Comparison of ENCODE assay signal across 8 cellular contexts in genomic region chr16:67807148-67807682, GRCh38. TPM values are rescaled to one million over a fixed set of nuclear protein-coding genes. Genes with fewer than 3 reads are reported as not detected.
DNase-seq lines count a peak whose midpoint lies in the region; ATAC-seq and TF ChIP-seq lines count a peak whose summit lies in the region.

No MANE protein-coding gene starts in this region.

- no peaks in the 10 kb centered on the region; the same call in 1 of the 2 replicates for H4K20me1 ChIP-seq in SK-N-SH (ENCODE audit: insufficient read depth)

- TF ChIP-seq CTCF in SK-N-SH (IDR thresholded peaks at IDR 0.05) (peak; percentile 35), fibroblast of villous mesenchyme (IDR thresholded peaks at IDR 0.05; ENCODE audit: insufficient read depth, low read depth, low read length) (no peak)

- H3K4me2 ChIP-seq in SK-N-SH = peak overlapping the region; percentile 81

- TF ChIP-seq EP300 in SK-N-SH (IDR thresholded peaks at IDR 0.05; ENCODE audit: borderline replicate concordance in 1 of 2, low read depth in 1 of 2, low read length in 1 of 2) = no peak

- peak; percentile 17; the same call in 1 of the 2 replicates for TF ChIP-seq RAD21 in SK-N-SH (IDR thresholded peaks at IDR 0.05; ENCODE audit: low read length)

- H3K4me1 ChIP-seq in SK-N-SH (ENCODE audit: control insufficient read depth in 1 of 2, insufficient read depth in 2 of 2, low read depth in 1 of 2, low read length in 1 of 2) (peaks cover 0 to 11% of the 10 kb centered on the region in 2 experiments; a peak in 1 of 4 replicates), skeletal muscle tissue (ENCODE audit: control insufficient read depth in 3 of 3, insufficient read depth in 3 of 3, low read length in 3 of 3) (peaks cover 17 to 32% (median 20%) of the 10 kb centered on the region in 3 donors)

- H3K36me3 ChIP-seq in SK-N-SH (replicated peaks in 1 of 2; ENCODE audit: control insufficient read depth in 1 of 2, insufficient read depth in 2 of 2, low read length in 1 of 2) = peaks cover 8% of the 10 kb centered on the region in 2 experiments
- H3K36me3 ChIP-seq in skeletal muscle tissue (ENCODE audit: control insufficient read depth in 3 of 3, insufficient read depth in 3 of 3, low read length in 3 of 3) = peaks cover 4 to 16% (median 13%) of the 10 kb centered on the region in 3 donors

- H3K9me2 ChIP-seq in SK-N-SH = no peaks in the 10 kb centered on the region

- POLR2A ChIA-PET in SK-N-SH (lab: Yijun Ruan, JAX) = interaction anchor here (0.5 to 1.4 kb wide), 10 partner anchors 9 to 1535 kb away, joined by 3 to 6 read pairs (median 4); partner anchors contain the start of genes ACD and NUTF2

- no peak for DNase-seq in SK-N-SH
- no peak for DNase-seq in fibroblast of villous mesenchyme (ENCODE audit: low read depth)
- DNase-seq in RPMI8226 = no peak
- DNase-seq in DMS79 treated with DMSO at 0.1 percent for 48 hours (lab: John Stamatoyannopoulos, UW) = no peak
- no peak for DNase-seq in NCI-H1092 treated with DMSO at 0.1 percent for 48 hours (lab: John Stamatoyannopoulos, UW)

- H3K9me3 ChIP-seq in SK-N-SH (no peaks in the 10 kb centered on the region), skeletal muscle tissue (ENCODE audit: control insufficient read depth in 3 of 3, low read length in 3 of 3) (no peaks in the 10 kb centered on the region)

- peak overlapping the region; percentile 73 to 83 for H3K4me3 ChIP-seq in SK-N-SH (ENCODE audit: low read depth in 2 of 2, low read length in 1 of 2)
- H3K4me3 ChIP-seq in fibroblast of villous mesenchyme (ENCODE audit: low read depth, low read length) = peak overlapping the region; percentile 95
- H3K4me3 ChIP-seq in skeletal muscle tissue (ENCODE audit: low read length in 3 of 3) = peak overlapping the region; percentile 84 to 90 (median 87)

- peak overlapping the region; percentile 76 to 81; a peak in 3 of 4 replicates for H3K27ac ChIP-seq in SK-N-SH (ENCODE audit: low read depth in 2 of 2, low read length in 1 of 2)
- H3K27ac ChIP-seq in skeletal muscle tissue (ENCODE audit: low read depth, low read length) = peak overlapping the region; percentile 96

- 26% methylated on average over 17 of the region's 24 CpGs for WGBS in SK-N-SH (ENCODE audit: low lambda C conversion rate)

- H3K79me2 ChIP-seq in SK-N-SH (ENCODE audit: insufficient read depth) = peaks cover 37% of the 10 kb centered on the region

- no peaks in the 10 kb centered on the region for H3F3A ChIP-seq in SK-N-SH (replicated peaks; ENCODE audit: insufficient read depth)

- H3K9ac ChIP-seq in SK-N-SH (peak overlapping the region; percentile 71), skeletal muscle tissue (ENCODE audit: low read depth in 1 of 3, low read length in 3 of 3) (peak overlapping the region in 2 of 3 donors; percentile 67 to 70)

- H3K27me3 ChIP-seq in SK-N-SH (ENCODE audit: insufficient read depth) (no peaks in the 10 kb centered on the region), skeletal muscle tissue (ENCODE audit: control insufficient read depth in 3 of 3, insufficient read depth in 3 of 3, low read length in 3 of 3) (no peaks in the 10 kb centered on the region)

- H2AFZ ChIP-seq in SK-N-SH (ENCODE audit: low read depth) = peak overlapping the region; percentile 96

- CTCF ChIA-PET in SK-N-SH (lab: Yijun Ruan, JAX) = interaction anchor here (0.7 to 2.6 kb wide), 12 partner anchors 9 to 314 kb away, joined by 3 to 40 read pairs (median 4); partner anchors contain the start of gene RIPOR1

- ATAC-seq in GM19351 (IDR thresholded peaks at IDR 0.05; ENCODE audit: unreplicated experiment) = peak; percentile 4
- no peak for ATAC-seq in HG03469 (IDR thresholded peaks at IDR 0.05; ENCODE audit: unreplicated experiment)

TF ChIP-seq in SK-N-SH, 30 proteins besides CTCF, POLR2A, EP300 and RAD21:
- TF ChIP-seq SMC3 (IDR thresholded peaks at IDR 0.05; ENCODE audit: low read depth, low read length) (peak; percentile 12; the same call in 1 of the 2 replicates), MXI1 (IDR thresholded peaks at IDR 0.05; ENCODE audit: low read depth, low read length) (no peak; the same call in 1 of the 2 replicates)

RNA-seq across cellular contexts. Expression of gene TSNAXIP1, which starts 0.5 kb away (rescaled TPM):
- polyA plus RNA-seq in SK-N-SH (2012; rRNA removed) = 4.4 and 6.8 TPM in 2 replicates
- 0.96 and 1.0 TPM in 2 replicates for polyA plus RNA-seq in SK-N-SH (2012; cell fraction: cytosol; rRNA removed)
- polyA plus RNA-seq in SK-N-SH (2012; cell fraction: nucleus; rRNA removed) = 43.9 and 52.0 TPM in 2 replicates
- total RNA-seq in fibroblast of villous mesenchyme = 0.32 and 1.3 TPM in 2 replicates
- 0.52 TPM for total RNA-seq in skeletal muscle tissue

RNA-seq across cellular contexts. Expression of gene RANBP10, which starts 0.9 kb away (rescaled TPM):
- polyA plus RNA-seq in SK-N-SH (2012; rRNA removed) = 11.9 and 12.1 TPM in 2 replicates
- polyA plus RNA-seq in SK-N-SH (2012; cell fraction: cytosol; rRNA removed) = 4.9 and 6.4 TPM in 2 replicates
- 35.5 and 38.5 TPM in 2 replicates for polyA plus RNA-seq in SK-N-SH (2012; cell fraction: nucleus; rRNA removed)
- total RNA-seq in fibroblast of villous mesenchyme = 6.1 and 8.6 TPM in 2 replicates
- total RNA-seq in skeletal muscle tissue = 4.7 TPM

RNA-seq across cellular contexts. Expression of gene THAP11, which starts 34.9 kb away (rescaled TPM):
- polyA plus RNA-seq in SK-N-SH (2012; rRNA removed) = 32.3 and 34.8 TPM in 2 replicates
- polyA plus RNA-seq in SK-N-SH (2012; cell fraction: cytosol; rRNA removed) = 22.3 and 29.9 TPM in 2 replicates
- 12.6 and 14.7 TPM in 2 replicates for polyA plus RNA-seq in SK-N-SH (2012; cell fraction: nucleus; rRNA removed)
- total RNA-seq in fibroblast of villous mesenchyme = 24.8 and 28.9 TPM in 2 replicates
- total RNA-seq in skeletal muscle tissue = 35.5 TPM

RNA-seq across cellular contexts. Expression of gene NUTF2, which starts 39.5 kb away (rescaled TPM):
- polyA plus RNA-seq in SK-N-SH (2012; rRNA removed) = 287 and 449 TPM in 2 replicates
- 299 and 302 TPM in 2 replicates for polyA plus RNA-seq in SK-N-SH (2012; cell fraction: cytosol; rRNA removed)
- 237 and 239 TPM in 2 replicates for polyA plus RNA-seq in SK-N-SH (2012; cell fraction: nucleus; rRNA removed)
- total RNA-seq in fibroblast of villous mesenchyme = 255 and 342 TPM in 2 replicates
- 94.5 TPM for total RNA-seq in skeletal muscle tissue

RNA-seq across cellular contexts. Expression of gene CENPT, which starts 40.3 kb away (rescaled TPM):
- 48.6 and 57.6 TPM in 2 replicates for polyA plus RNA-seq in SK-N-SH (2012; rRNA removed)
- 16.2 and 20.0 TPM in 2 replicates for polyA plus RNA-seq in SK-N-SH (2012; cell fraction: cytosol; rRNA removed)
- 386 and 453 TPM in 2 replicates for polyA plus RNA-seq in SK-N-SH (2012; cell fraction: nucleus; rRNA removed)
- 31.6 and 39.7 TPM in 2 replicates for total RNA-seq in fibroblast of villous mesenchyme
- total RNA-seq in skeletal muscle tissue = 14.6 TPM
